Comparison of ENCODE assay signal across 31 cellular contexts in the genomic region with DNA sequence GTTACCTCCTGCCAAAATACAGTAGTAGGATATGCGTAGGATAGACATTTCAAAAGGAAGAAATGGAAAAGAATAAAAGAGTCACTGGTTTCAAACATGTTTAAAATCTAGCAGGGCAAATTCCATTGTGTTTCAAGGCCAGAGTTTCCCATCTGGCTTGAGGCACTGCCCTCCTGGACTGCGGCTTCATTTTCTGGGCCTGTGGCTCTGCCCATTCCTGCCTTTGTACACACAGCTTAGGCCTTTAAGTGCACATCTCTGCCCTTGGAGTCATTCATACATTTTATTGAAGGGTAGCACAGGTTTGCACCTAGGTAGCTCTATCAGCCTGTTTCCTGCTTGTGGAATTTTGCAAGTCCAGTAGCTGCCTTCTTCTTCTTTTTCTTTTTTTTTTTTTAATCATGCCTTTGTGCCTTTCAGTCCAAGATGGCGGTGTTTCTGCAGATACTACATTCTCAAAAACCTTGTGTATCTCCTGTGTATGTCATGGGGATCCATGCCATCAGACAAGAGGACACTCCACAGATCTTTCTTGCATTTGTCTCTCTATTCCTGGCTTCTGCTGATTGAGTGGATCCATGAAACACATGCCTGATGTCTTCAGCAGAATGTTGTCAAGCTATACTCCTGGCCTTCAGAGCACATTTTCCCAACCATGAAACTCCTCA.
"Had no signal": no experiment of that assay in that cellular context is flagged by ENCODE, and none has a peak within 500 bp of the region (broad histone marks: within the 10 kb centered on the region; RNA-seq: fewer than 3 reads in every experiment).

No MANE protein-coding gene starts in this region.

- DNase-seq: activated CD4-positive, alpha-beta T cell treated with anti-CD3 and anti-CD28 coated beads, Interleukin-2, amount 10 ng/mL, durations not matched to agents 24 days and 14 days; activated CD4-positive, alpha-beta T cell treated with anti-CD3 and anti-CD28 coated beads, Interleukin-2, amount 50 U/mL, for 4 hours; activated CD4-positive, CD25-positive, alpha-beta regulatory T cell; activated CD8-positive, alpha-beta T cell treated with anti-CD3 and anti-CD28 coated beads for 36 hours; activated gamma-delta T cell; activated naive CD4-positive, alpha-beta T cell treated with Interleukin-2 at 50 U/mL for 16 hours; activated naive CD8-positive, alpha-beta T cell treated with anti-CD3 and anti-CD28 coated beads, Interleukin-2, amount 10 ng/mL, durations not matched to agents 7 days and 5 days; activated T-cell treated with anti-CD3 and anti-CD28 coated beads, Interleukin-2, amount 50 U/mL, for 24 hours; amygdala; body of pancreas; Karpas-422; KBM-7; MG63; NCI-H1092; NCI-H1436 treated with DMSO at 0.1 percent for 48 hours; NCI-H1694 treated with DMSO at 0.1 percent for 48 hours; NCI-H2029; NCI-H345; NCI-H524 treated with DMSO at 0.1 percent for 48 hours; NCI-H748 treated with DMSO at 0.1 percent for 48 hours; NK-92 treated with Interleukin-12 subunit alpha and Interleukin-12 subunit beta, amount 100 ng/mL, for 24 hours; PC-3; Right ventricle myocardium superior; SW 1271; T-helper 1 cell; T-helper 2 cell; T-helper 9 cell; WERI-Rb-1 had no signal

- H3K27ac ChIP-seq: body of pancreas, breast epithelium, WERI-Rb-1 had no signal

- H3K27me3 ChIP-seq: body of pancreas, breast epithelium, MG63 had no signal

- ATAC-seq: activated CD8-positive, alpha-beta T cell treated with anti-CD3 and anti-CD28 coated beads for 36 hours; body of pancreas; PC-3 had no signal

- FAIRE-seq: astrocyte, RCC 7860 had no signal

- H3K36me3 ChIP-seq: breast epithelium, MG63, WERI-Rb-1 had no signal

- H3K4me1 ChIP-seq: body of pancreas, breast epithelium had no signal

- H3K9me3 ChIP-seq: body of pancreas had no signal

- H3K4me3 ChIP-seq: body of pancreas, breast epithelium, MG63 had no signal
